Comparison of ENCODE assay signal across 13 cellular contexts in genomic region chr20:57348922-57349642, GRCh38. TPM values are rescaled to one million over a fixed set of nuclear protein-coding genes. Genes with fewer than 3 reads are reported as not detected.
DNase-seq lines count a peak whose midpoint lies in the region; ATAC-seq and TF ChIP-seq lines count a peak whose summit lies in the region.
"Not testable (repeated sequence)": the region's sequence is repeated elsewhere in the genome, so short reads cannot be mapped to it uniquely, and the experiment has no call there.
"Had no signal": no experiment of that assay in that cellular context is flagged by ENCODE, and none has a peak within 500 bp of the region (broad histone marks: within the 10 kb centered on the region; RNA-seq: fewer than 3 reads in every experiment).

No MANE protein-coding gene starts in this region.

- H3K27ac Mint-ChIP-seq in activated CD4-positive, alpha-beta T cell treated with anti-CD3 and anti-CD28 coated beads for 36 hours, result peak overlapping the region; percentile 59
- peak overlapping the region; percentile 46 for H3K27ac Mint-ChIP-seq in activated naive CD8-positive, alpha-beta T cell treated with anti-CD3 and anti-CD28 coated beads, Interleukin-2, amount 10 ng/mL, durations not matched to agents 7 days and 5 days
- peak overlapping the region in 8 of 10 donors; percentile 19 to 88 (median 78) for H3K27ac Mint-ChIP-seq in naive thymus-derived CD8-positive, alpha-beta T cell

- H3K4me1 ChIP-seq in BLaER1 treated with 17β-estradiol and CSF1 and Interleukin-3, amounts not matched to agents 10 nM and 100 nM, result peaks cover 28 to 34% (median 31%) of the 10 kb centered on the region in 10 experiments
- H3K4me1 ChIP-seq in smooth muscle cell (ENCODE audit: low read depth), result not testable (repeated sequence)

- peak overlapping the region in 7 of 10 experiments; percentile 6 to 56 (median 22); a peak in 9 of 20 replicates for H3K4me3 ChIP-seq in BLaER1 treated with 17β-estradiol and CSF1 and Interleukin-3, amounts not matched to agents 10 nM and 100 nM
- not testable (repeated sequence) for H3K4me3 ChIP-seq in smooth muscle cell

- not testable (repeated sequence) for H3F3A ChIP-seq in smooth muscle cell (ENCODE audit: low read depth)

- CTCF ChIA-PET in activated CD4-positive, alpha-beta T cell treated with anti-CD3 and anti-CD28 coated beads for 36 hours (lab: Charles Lee), result interaction anchor here (0.6 to 3.1 kb wide), 12 partner anchors 9 to 1466 kb away, joined by 3 to 14 read pairs (median 4); no protein-coding TSS in a partner anchor

- DNase-seq in GDM1 (lab: John Stamatoyannopoulos, UW) (peak; percentile 71), SK-N-DZ (ENCODE audit: low spot score) (peak; percentile 30)
- DNase-seq in activated CD4-positive, alpha-beta T cell treated with anti-CD3 and anti-CD28 coated beads for 36 hours, result peak; percentile 48
- DNase-seq in activated T-cell treated with anti-CD3 and anti-CD28 coated beads, Interleukin-2, amount 50 U/mL, for 4 hours; activated naive CD8-positive, alpha-beta T cell treated with anti-CD3 and anti-CD28 coated beads, Interleukin-2, amount 10 ng/mL, durations not matched to agents 7 days and 5 days; smooth muscle cell (lab: John Stamatoyannopoulos, UW; ENCODE audit: unreplicated experiment): not testable (repeated sequence)
- DNase-seq in naive thymus-derived CD8-positive, alpha-beta T cell, result peak in 1 of 10 donors; percentile 4

- H3K27me3 Mint-ChIP-seq in activated CD4-positive, alpha-beta T cell treated with anti-CD3 and anti-CD28 coated beads for 36 hours; activated T-cell treated with anti-CD3 and anti-CD28 coated beads, Interleukin-2, amount 50 U/mL, for 4 hours (ENCODE audit: low read depth); activated naive CD8-positive, alpha-beta T cell treated with anti-CD3 and anti-CD28 coated beads, Interleukin-2, amount 10 ng/mL, durations not matched to agents 7 days and 5 days; naive thymus-derived CD8-positive, alpha-beta T cell: not testable (repeated sequence)

- H2AFZ ChIP-seq in smooth muscle cell (ENCODE audit: low read depth), result peak overlapping the region; percentile 5

- H3K4me3 Mint-ChIP-seq in activated CD4-positive, alpha-beta T cell treated with anti-CD3 and anti-CD28 coated beads for 36 hours, result peak overlapping the region; percentile 55
- peak overlapping the region; percentile 9 for H3K4me3 Mint-ChIP-seq in activated T-cell treated with anti-CD3 and anti-CD28 coated beads, Interleukin-2, amount 50 U/mL, for 4 hours
- H3K4me3 Mint-ChIP-seq in activated naive CD8-positive, alpha-beta T cell treated with anti-CD3 and anti-CD28 coated beads, Interleukin-2, amount 10 ng/mL, durations not matched to agents 7 days and 5 days, result peak overlapping the region; percentile 53
- H3K4me3 Mint-ChIP-seq in naive thymus-derived CD8-positive, alpha-beta T cell, result peak overlapping the region; percentile 22 to 85 (median 60)

- H3K27ac ChIP-seq in BLaER1 treated with 17β-estradiol and CSF1 and Interleukin-3, amounts not matched to agents 10 nM and 100 nM, result peak overlapping the region in 9 of 11 experiments; percentile 27 to 62 (median 55); a peak in 17 of 22 replicates
- not testable (repeated sequence) for H3K27ac ChIP-seq in smooth muscle cell (ENCODE audit: low read depth)

- peaks cover 14% of the 10 kb centered on the region for H3K36me3 Mint-ChIP-seq in activated CD4-positive, alpha-beta T cell treated with anti-CD3 and anti-CD28 coated beads for 36 hours (ENCODE audit: low read depth)
- not testable (repeated sequence) for H3K36me3 Mint-ChIP-seq in activated T-cell treated with anti-CD3 and anti-CD28 coated beads, Interleukin-2, amount 50 U/mL, for 4 hours (ENCODE audit: insufficient read depth); activated naive CD8-positive, alpha-beta T cell treated with anti-CD3 and anti-CD28 coated beads, Interleukin-2, amount 10 ng/mL, durations not matched to agents 7 days and 5 days
- peaks cover 0 to 14% (median 0%) of the 10 kb centered on the region in 3 donors for H3K36me3 Mint-ChIP-seq in naive thymus-derived CD8-positive, alpha-beta T cell

- peaks cover 0 to 28% (median 27%) of the 10 kb centered on the region in 11 experiments; a peak in 19 of 22 replicates for H4K20me1 ChIP-seq in BLaER1 treated with 17β-estradiol and CSF1 and Interleukin-3, amounts not matched to agents 10 nM and 100 nM
- peaks cover 22% of the 10 kb centered on the region for H4K20me1 ChIP-seq in smooth muscle cell (ENCODE audit: low read depth)

- H3K27me3 ChIP-seq in BLaER1 treated with 17β-estradiol and CSF1 and Interleukin-3, amounts not matched to agents 10 nM and 100 nM; smooth muscle cell (ENCODE audit: low read depth): not testable (repeated sequence)

- H3K9ac ChIP-seq in BLaER1 treated with 17β-estradiol and CSF1 and Interleukin-3, amounts not matched to agents 10 nM and 100 nM, result peak overlapping the region in 10 of 11 experiments; percentile 11 to 62 (median 46); a peak in 17 of 22 replicates
- H3K9ac ChIP-seq in smooth muscle cell (ENCODE audit: low read depth), result not testable (repeated sequence)

- peak; percentile 13 for ATAC-seq in activated CD4-positive, alpha-beta T cell treated with anti-CD3 and anti-CD28 coated beads for 36 hours
- ATAC-seq in activated T-cell treated with anti-CD3 and anti-CD28 coated beads, Interleukin-2, amount 50 U/mL, for 4 hours; activated naive CD8-positive, alpha-beta T cell treated with anti-CD3 and anti-CD28 coated beads, Interleukin-2, amount 10 ng/mL, durations not matched to agents 7 days and 5 days (ENCODE audit: low read depth); naive thymus-derived CD8-positive, alpha-beta T cell: not testable (repeated sequence)

- not testable (repeated sequence) for H3K9me3 ChIP-seq in BLaER1 treated with 17β-estradiol and CSF1 and Interleukin-3, amounts not matched to agents 10 nM and 100 nM (replicated peaks in 1 of 11); smooth muscle cell (replicated peaks; ENCODE audit: low read depth)

- intact Hi-C loops in activated CD4-positive, alpha-beta T cell treated with anti-CD3 and anti-CD28 coated beads for 36 hours (cut with DNase I, micrococcal nuclease), result loop anchor here in 1 of 2 experiments (5.0 kb wide), 1 partner anchor 797 kb away; no protein-coding TSS in a partner anchor

- not testable (repeated sequence) for TF ChIP-seq CTCF in smooth muscle cell (IDR thresholded peaks at IDR 0.05; ENCODE audit: borderline replicate concordance, insufficient read depth, poor library complexity, severe bottlenecking)

- not testable (repeated sequence) for H3K36me3 ChIP-seq in BLaER1 treated with 17β-estradiol and CSF1 and Interleukin-3, amounts not matched to agents 10 nM and 100 nM; smooth muscle cell (ENCODE audit: low read depth)

- H3K4me2 ChIP-seq in BLaER1 treated with 17β-estradiol and CSF1 and Interleukin-3, amounts not matched to agents 10 nM and 100 nM, result peak overlapping the region; percentile 55 to 82 (median 72)
- not testable (repeated sequence) for H3K4me2 ChIP-seq in smooth muscle cell

- POLR2A ChIA-PET in activated CD4-positive, alpha-beta T cell treated with anti-CD3 and anti-CD28 coated beads for 36 hours (lab: Charles Lee), result interaction anchor here (0.6 kb wide), 1 partner anchor 84 kb away, joined by 3 read pairs; no protein-coding TSS in a partner anchor
- POLR2A ChIA-PET in activated naive CD8-positive, alpha-beta T cell treated with anti-CD3 and anti-CD28 coated beads, Interleukin-2, amount 10 ng/mL, durations not matched to agents 7 days and 5 days (lab: Charles Lee), result interaction anchor here (0.9 kb wide), 1 partner anchor 49 kb away, joined by 3 read pairs; no protein-coding TSS in a partner anchor
- POLR2A ChIA-PET in naive thymus-derived CD8-positive, alpha-beta T cell (lab: Charles Lee), result interaction anchor here (0.6 to 1.6 kb wide), 2 partner anchors 32 to 43 kb away, joined by 3 to 6 read pairs; no protein-coding TSS in a partner anchor

- not testable (repeated sequence) for H3K9me3 Mint-ChIP-seq in activated CD4-positive, alpha-beta T cell treated with anti-CD3 and anti-CD28 coated beads for 36 hours (ENCODE audit: low read depth); activated T-cell treated with anti-CD3 and anti-CD28 coated beads, Interleukin-2, amount 50 U/mL, for 4 hours; activated naive CD8-positive, alpha-beta T cell treated with anti-CD3 and anti-CD28 coated beads, Interleukin-2, amount 10 ng/mL, durations not matched to agents 7 days and 5 days; naive thymus-derived CD8-positive, alpha-beta T cell

- peaks cover 27% of the 10 kb centered on the region for H3K79me2 ChIP-seq in smooth muscle cell (ENCODE audit: low read depth)

- WGBS in smooth muscle cell (ENCODE audit: low lambda C conversion rate), result 93% methylated on average over 24 of the region's 25 CpGs

- H3K4me1 Mint-ChIP-seq in activated CD4-positive, alpha-beta T cell treated with anti-CD3 and anti-CD28 coated beads for 36 hours, result peaks cover 35% of the 10 kb centered on the region
- H3K4me1 Mint-ChIP-seq in activated T-cell treated with anti-CD3 and anti-CD28 coated beads, Interleukin-2, amount 50 U/mL, for 4 hours (ENCODE audit: low read depth), result peaks cover 26% of the 10 kb centered on the region
- not testable (repeated sequence) for H3K4me1 Mint-ChIP-seq in activated naive CD8-positive, alpha-beta T cell treated with anti-CD3 and anti-CD28 coated beads, Interleukin-2, amount 10 ng/mL, durations not matched to agents 7 days and 5 days
- H3K4me1 Mint-ChIP-seq in naive thymus-derived CD8-positive, alpha-beta T cell, result peaks cover 10 to 25% (median 24%) of the 10 kb centered on the region in 4 donors

RNA-seq across cellular contexts. Expression of gene RAE1, which starts 2.0 kb away (rescaled TPM):
- polyA plus RNA-seq in SK-N-DZ (2014; cell fraction: cytosol; rRNA removed), result 122 and 147 TPM in 2 replicates
- 79.9 and 108 TPM in 2 replicates for polyA plus RNA-seq in SK-N-DZ (2014; cell fraction: nucleus; rRNA removed)
- total RNA-seq in activated CD4-positive, alpha-beta T cell treated with anti-CD3 and anti-CD28 coated beads for 36 hours, result 10 to 100 TPM; 42.7 to 48.9 TPM
- 10 to 100 TPM; 64.7 to 73.8 (median 68.5) TPM for total RNA-seq in activated T-cell treated with anti-CD3 and anti-CD28 coated beads, Interleukin-2, amount 50 U/mL, for 4 hours
- 10 to 100 TPM; 31.8 to 34.4 TPM for total RNA-seq in activated naive CD8-positive, alpha-beta T cell treated with anti-CD3 and anti-CD28 coated beads, Interleukin-2, amount 10 ng/mL, durations not matched to agents 7 days and 5 days
- total RNA-seq in naive thymus-derived CD8-positive, alpha-beta T cell, result 10 to 100 TPM; 30.9 to 34.0 TPM
- 10 to 100 TPM; 35.5 to 54.4 (median 37.0) TPM for polyA plus RNA-seq in naive thymus-derived CD8-positive, alpha-beta T cell
- 34.9 and 35.6 TPM in 2 replicates for total RNA-seq in smooth muscle cell
- polyA plus RNA-seq in smooth muscle cell, result 53.5 and 61.7 TPM in 2 replicates

RNA-seq across cellular contexts. Expression of gene SPO11, which starts 19.5 kb away (rescaled TPM):
- not detected in 2 replicates for polyA plus RNA-seq in SK-N-DZ (2014; cell fraction: cytosol; rRNA removed)
- not detected in 2 replicates for polyA plus RNA-seq in SK-N-DZ (2014; cell fraction: nucleus; rRNA removed)
- total RNA-seq in activated CD4-positive, alpha-beta T cell treated with anti-CD3 and anti-CD28 coated beads for 36 hours, result not detected
- not detected for total RNA-seq in activated T-cell treated with anti-CD3 and anti-CD28 coated beads, Interleukin-2, amount 50 U/mL, for 4 hours
- total RNA-seq in activated naive CD8-positive, alpha-beta T cell treated with anti-CD3 and anti-CD28 coated beads, Interleukin-2, amount 10 ng/mL, durations not matched to agents 7 days and 5 days, result not detected
- total RNA-seq in naive thymus-derived CD8-positive, alpha-beta T cell, result not detected
- not detected for polyA plus RNA-seq in naive thymus-derived CD8-positive, alpha-beta T cell
- total RNA-seq in smooth muscle cell, result not detected in 2 replicates
- polyA plus RNA-seq in smooth muscle cell, result not detected in 2 replicates
- total RNA-seq: A172, Daoy, HFFc6, MCF 10A had no signal
- polyA plus RNA-seq: CD14-positive monocyte had no signal

RNA-seq across cellular contexts. Expression of gene RBM38, which starts 42.1 kb away (rescaled TPM):
- 73.7 and 78.2 TPM in 2 replicates for polyA plus RNA-seq in SK-N-DZ (2014; cell fraction: cytosol; rRNA removed)
- 38.1 and 43.3 TPM in 2 replicates for polyA plus RNA-seq in SK-N-DZ (2014; cell fraction: nucleus; rRNA removed)
- 100 to 1,000 TPM in 1 of 2 experiments, 10 to 100 TPM in 1; 96.5 to 101 TPM for total RNA-seq in activated CD4-positive, alpha-beta T cell treated with anti-CD3 and anti-CD28 coated beads for 36 hours
- 100 to 1,000 TPM; 123 to 172 (median 129) TPM for total RNA-seq in activated T-cell treated with anti-CD3 and anti-CD28 coated beads, Interleukin-2, amount 50 U/mL, for 4 hours
- 10 to 100 TPM; 60.9 to 62.8 TPM for total RNA-seq in activated naive CD8-positive, alpha-beta T cell treated with anti-CD3 and anti-CD28 coated beads, Interleukin-2, amount 10 ng/mL, durations not matched to agents 7 days and 5 days
- total RNA-seq in naive thymus-derived CD8-positive, alpha-beta T cell, result 100 to 1,000 TPM; 117 to 121 TPM
- 100 to 1,000 TPM in 1 of 3 donors, 10 to 100 TPM in 2; 48.9 to 153 (median 69.0) TPM for polyA plus RNA-seq in naive thymus-derived CD8-positive, alpha-beta T cell
- total RNA-seq in smooth muscle cell, result 12.7 and 15.2 TPM in 2 replicates
- 12.0 and 15.7 TPM in 2 replicates for polyA plus RNA-seq in smooth muscle cell

Comparison
In these comparisons a context has a peak if more than half of its experiments do, and no peak if none do; other contexts are left out.
1. H3K4me3 Mint-ChIP-seq: peak in every context shown above with its lines; median percentile 60 in naive thymus-derived CD8-positive, alpha-beta T cell; 55 in activated CD4-positive, alpha-beta T cell treated with anti-CD3 and anti-CD28 coated beads for 36 hours; 53 in activated naive CD8-positive, alpha-beta T cell treated with anti-CD3 and anti-CD28 coated beads, Interleukin-2, amount 10 ng/mL, durations not matched to agents 7 days and 5 days; 9 in activated T-cell treated with anti-CD3 and anti-CD28 coated beads, Interleukin-2, amount 50 U/mL, for 4 hours.